15 cellular contexts compared by ENCODE assay signal in the genomic region with DNA sequence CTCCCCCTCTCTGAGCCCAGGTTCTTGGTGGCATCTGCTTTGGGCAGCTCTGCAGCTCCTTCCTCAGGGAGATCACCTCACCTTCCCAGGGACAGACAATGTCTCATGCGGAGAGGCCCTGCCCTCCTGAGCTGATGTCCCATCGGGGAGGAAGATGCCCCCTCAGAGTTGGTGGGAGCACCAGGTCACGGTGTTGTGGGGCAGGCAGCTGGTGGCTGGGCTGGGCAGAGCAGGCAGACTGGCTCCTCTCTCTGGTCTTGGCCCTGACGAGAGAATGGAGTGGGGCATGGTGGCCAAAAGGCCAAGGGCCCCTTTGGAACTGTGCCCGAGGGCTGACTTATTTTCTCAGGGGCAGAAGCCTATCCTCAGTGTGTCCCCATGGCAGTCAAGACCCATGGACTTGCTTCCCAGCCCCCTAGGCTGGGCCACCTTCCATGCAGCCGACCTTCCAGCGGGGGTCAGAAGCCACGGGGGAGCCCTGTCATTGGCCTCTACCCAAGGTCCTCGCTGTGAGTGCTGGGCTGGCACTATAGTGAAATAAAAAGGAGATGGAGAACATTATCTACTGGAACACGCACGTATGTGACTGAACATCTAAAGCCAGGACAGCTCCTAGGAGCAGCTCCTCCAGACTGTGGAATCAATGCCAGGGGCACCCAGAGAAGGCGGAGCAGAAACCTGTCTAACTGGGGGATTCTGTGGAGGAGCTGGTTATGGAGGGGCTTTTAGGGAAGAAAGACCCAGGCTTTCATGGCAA. TPM values are rescaled to one million over a fixed set of nuclear protein-coding genes. Genes with fewer than 3 reads are reported as not detected.
A peak's percentile ranks its signal among the peaks of the same experiment; 100 is the strongest.
DNase-seq lines count a peak whose midpoint lies in the region; ATAC-seq, FAIRE-seq and TF ChIP-seq lines count a peak whose summit lies in the region.
"Had no signal": no experiment of that assay in that cellular context is flagged by ENCODE, and none has a peak within 500 bp of the region (broad histone marks: within the 10 kb centered on the region; RNA-seq: fewer than 3 reads in every experiment).

No MANE protein-coding gene starts in this region.

- H3K27ac ChIP-seq in caudate nucleus (ENCODE audit: low read depth, low read length) = peak overlapping the region; percentile 30
- H3K27ac ChIP-seq: A549, prostate gland, stomach had no signal

- no peak for TF ChIP-seq POLR2A in GM12891 (IDR thresholded peaks at IDR 0.05; ENCODE audit: low read depth, low read length)

- POLR2A ChIA-PET in activated CD4-positive, alpha-beta T cell treated with anti-CD3 and anti-CD28 coated beads, Interleukin-2, amount 10 ng/mL, durations not matched to agents 7 days and 5 days (lab: Charles Lee) = interaction anchor here (1.1 kb wide), 1 partner anchor 30 kb away, joined by 3 read pairs; no protein-coding TSS in a partner anchor
- POLR2A ChIA-PET in naive thymus-derived CD8-positive, alpha-beta T cell (lab: Charles Lee) = interaction anchor here (0.6 to 0.9 kb wide), 4 partner anchors 26 to 1136 kb away, joined by 4 to 5 read pairs (median 4); no protein-coding TSS in a partner anchor

- DNase-seq in activated CD4-positive, alpha-beta T cell treated with anti-CD3 and anti-CD28 coated beads, Interleukin-2, amount 10 ng/mL, durations not matched to agents 7 days and 5 days = no peak
- no peak for DNase-seq in activated CD4-positive, alpha-beta T cell treated with anti-CD3 and anti-CD28 coated beads for 48 hours
- peak; percentile 34 for DNase-seq in G401 (ENCODE audit: low spot score)
- DNase-seq in caudate nucleus (lab: John Stamatoyannopoulos, UW) = peak in 1 of 61 donors; percentile 21
- DNase-seq in naive thymus-derived CD8-positive, alpha-beta T cell = no peak
- DNase-seq in NCI-H1048 (lab: John Stamatoyannopoulos, UW) = no peak
- no peak for DNase-seq in GM12891 (ENCODE audit: insufficient read length, low spot score)
- DNase-seq: cerebellar nuclear complex, Kasumi-1, NCI-H748 treated with DMSO at 0.1 percent for 48 hours, stomach had no signal

- no peak overlapping the region for H3K4me3 Mint-ChIP-seq in activated CD4-positive, alpha-beta T cell treated with anti-CD3 and anti-CD28 coated beads, Interleukin-2, amount 10 ng/mL, durations not matched to agents 7 days and 5 days
- peak overlapping the region in 9 of 10 donors; percentile 28 to 78 (median 53) for H3K4me3 Mint-ChIP-seq in naive thymus-derived CD8-positive, alpha-beta T cell

- no peaks in the 10 kb centered on the region for H3K9me3 Mint-ChIP-seq in activated CD4-positive, alpha-beta T cell treated with anti-CD3 and anti-CD28 coated beads, Interleukin-2, amount 10 ng/mL, durations not matched to agents 7 days and 5 days
- H3K9me3 Mint-ChIP-seq in naive thymus-derived CD8-positive, alpha-beta T cell = no peaks in the 10 kb centered on the region

- no peak for FAIRE-seq in GM12891 (lab: Jason Lieb, UNC)
- FAIRE-seq: A549, endometrium had no signal

- peaks cover under 1% of the 10 kb centered on the region for H3K36me3 Mint-ChIP-seq in activated CD4-positive, alpha-beta T cell treated with anti-CD3 and anti-CD28 coated beads, Interleukin-2, amount 10 ng/mL, durations not matched to agents 7 days and 5 days (ENCODE audit: low read depth)
- peaks cover 0 to 11% (median 1%) of the 10 kb centered on the region in 3 donors for H3K36me3 Mint-ChIP-seq in naive thymus-derived CD8-positive, alpha-beta T cell

- H3K27me3 Mint-ChIP-seq in activated CD4-positive, alpha-beta T cell treated with anti-CD3 and anti-CD28 coated beads, Interleukin-2, amount 10 ng/mL, durations not matched to agents 7 days and 5 days = peaks cover 11% of the 10 kb centered on the region
- peaks cover 0 to 4% (median 0%) of the 10 kb centered on the region in 5 donors for H3K27me3 Mint-ChIP-seq in naive thymus-derived CD8-positive, alpha-beta T cell

- no peak for ATAC-seq in naive thymus-derived CD8-positive, alpha-beta T cell
- no peak for ATAC-seq in HG02973 (IDR thresholded peaks at IDR 0.05; ENCODE audit: unreplicated experiment)
- ATAC-seq: A549 had no signal

- H3K4me1 Mint-ChIP-seq in activated CD4-positive, alpha-beta T cell treated with anti-CD3 and anti-CD28 coated beads, Interleukin-2, amount 10 ng/mL, durations not matched to agents 7 days and 5 days = peaks cover 10% of the 10 kb centered on the region
- H3K4me1 Mint-ChIP-seq in naive thymus-derived CD8-positive, alpha-beta T cell = peaks cover 3 to 31% (median 23%) of the 10 kb centered on the region in 4 donors

- H3K27ac Mint-ChIP-seq in activated CD4-positive, alpha-beta T cell treated with anti-CD3 and anti-CD28 coated beads, Interleukin-2, amount 10 ng/mL, durations not matched to agents 7 days and 5 days = peak overlapping the region; percentile 22
- H3K27ac Mint-ChIP-seq in naive thymus-derived CD8-positive, alpha-beta T cell = peak overlapping the region in 6 of 10 donors; percentile 24 to 76 (median 58)

- CTCF ChIA-PET in activated CD4-positive, alpha-beta T cell treated with anti-CD3 and anti-CD28 coated beads, Interleukin-2, amount 10 ng/mL, durations not matched to agents 7 days and 5 days (lab: Charles Lee) = interaction anchor here (0.7 to 2.0 kb wide), 3 partner anchors 10 to 50 kb away, joined by 3 to 8 read pairs (median 3); no protein-coding TSS in a partner anchor

- in situ Hi-C loops in G401 (cut with HindIII; ENCODE audit: low sequenced_read_pairs) = no loop called here

TF ChIP-seq in GM12891, 5 proteins besides CTCF, POLR2A, EP300 and RAD21:
- no peak for TF ChIP-seq SPI1 (IDR thresholded peaks at IDR 0.05; ENCODE audit: low read depth, low read length)
- TF ChIP-seq PAX5 (IDR thresholded peaks at IDR 0.05; ENCODE audit: insufficient read depth, low read length, severe bottlenecking) = no peak
- TF ChIP-seq TAF1 (IDR thresholded peaks at IDR 0.05; ENCODE audit: low read depth, low read length) = no peak
- TF ChIP-seq POU2F2 (IDR thresholded peaks at IDR 0.05; ENCODE audit: low read depth, low read length) = no peak
- no peak for TF ChIP-seq POLR2AphosphoS5 (IDR thresholded peaks at IDR 0.05; ENCODE audit: low read depth, low read length)

RNA-seq across cellular contexts. Expression of a gene that starts 21.9 kb away (rescaled TPM):
- 100 to 1,000 TPM; 291 to 300 TPM for total RNA-seq in activated CD4-positive, alpha-beta T cell treated with anti-CD3 and anti-CD28 coated beads, Interleukin-2, amount 10 ng/mL, durations not matched to agents 7 days and 5 days
- total RNA-seq in G401 (2014; rRNA removed; shearing (Covaris generic)) = 93.7 and 118 TPM in 2 replicates
- 100 to 1,000 TPM; 411 to 418 TPM for total RNA-seq in naive thymus-derived CD8-positive, alpha-beta T cell
- 100 to 1,000 TPM; 143 to 237 (median 172) TPM for polyA plus RNA-seq in naive thymus-derived CD8-positive, alpha-beta T cell
- polyA plus RNA-seq in GM12891 (2012; ENCODE audit: low read depth, missing spikeins) = 87.1 TPM
